ENCODE assay signal across 10 cellular contexts in genomic region chr7:143258830-143259229, GRCh38. TPM values are rescaled to one million over a fixed set of nuclear protein-coding genes. Genes with fewer than 3 reads are reported as not detected.
DNase-seq lines count a peak whose midpoint lies in the region; ATAC-seq, FAIRE-seq and TF ChIP-seq lines count a peak whose summit lies in the region.
"Had no signal": no experiment of that assay in that cellular context is flagged by ENCODE, and none has a peak within 500 bp of the region (broad histone marks: within the 10 kb centered on the region; RNA-seq: fewer than 3 reads in every experiment).

No MANE protein-coding gene starts in this region.

- no peak for TF ChIP-seq CTCF in HCT116 (IDR thresholded peaks at IDR 0.05 in 2 of 3, conservative IDR thresholded peaks at IDR 0.05 in 1 of 3; ENCODE audit: borderline replicate concordance in 1 of 3, insufficient read depth in 1 of 3, low read depth in 2 of 3, low read length in 2 of 3)
- TF ChIP-seq CTCF in PC-9 (conservative IDR thresholded peaks at IDR 0.05), result no peak
- no peak for TF ChIP-seq CTCF in HepG2 (CRISPR knock-in tag; IDR thresholded peaks at IDR 0.05)
- no peak for TF ChIP-seq CTCF in vagina (IDR thresholded peaks at IDR 0.05)

- H3K4me3 ChIP-seq in HCT116 (replicated peaks in 1 of 2; ENCODE audit: low read depth in 1 of 2, low read length in 2 of 2) (no peak overlapping the region), PC-9 (no peak overlapping the region), HepG2 (replicated peaks in 1 of 3; ENCODE audit: insufficient read depth in 1 of 3, low read depth in 2 of 3, low read length in 3 of 3) (no peak overlapping the region), vagina (no peak overlapping the region)

- H3K9me2 ChIP-seq in HCT116 (ENCODE audit: insufficient read depth), result no peaks in the 10 kb centered on the region
- no peaks in the 10 kb centered on the region for H3K9me2 ChIP-seq in PC-9 (ENCODE audit: insufficient read depth)

- H3K79me2 ChIP-seq in HCT116 (ENCODE audit: insufficient read depth, low read length) (peaks cover 5% of the 10 kb centered on the region; the same call in 1 of the 2 replicates), PC-9 (ENCODE audit: low read depth) (peaks cover 9% of the 10 kb centered on the region), HepG2 (ENCODE audit: insufficient read depth, low read length) (peaks cover 4% of the 10 kb centered on the region)

- H3K27ac ChIP-seq in HCT116 (ENCODE audit: low read depth, low read length) (no peak overlapping the region), PC-9 (peak overlapping the region; percentile 77), HepG2 (ENCODE audit: extremely low read length, insufficient read depth, low read length) (no peak overlapping the region), vagina (no peak overlapping the region)

- no peak for TF ChIP-seq POLR2A in HCT116 (IDR thresholded peaks at IDR 0.05; ENCODE audit: borderline replicate concordance, extremely low read depth, insufficient read depth, insufficient read length)
- no peak for TF ChIP-seq POLR2A in HepG2 (IDR thresholded peaks at IDR 0.05; ENCODE audit: insufficient read depth in 1 of 2, low read depth in 2 of 2, low read length in 2 of 2)
- no peak for TF ChIP-seq POLR2A in vagina (IDR thresholded peaks at IDR 0.05)

- CTCF ChIA-PET in HCT116 (lab: Charles Lee) (interaction anchor here (1.0 kb wide), 1 partner anchor 18 kb away, joined by 3 read pairs; no protein-coding TSS in a partner anchor), PC-9 (lab: Charles Lee) (no interaction called here), HepG2 (lab: Yijun Ruan, JAX; ENCODE audit: low intra/inter-chr PET ratio, low total read pairs) (no interaction called here)

- H3K4me2 ChIP-seq in HCT116 (ENCODE audit: low read length), result no peak overlapping the region
- peak overlapping the region; percentile 59; the same call in 1 of the 2 replicates for H3K4me2 ChIP-seq in PC-9
- 0 out of 2 replicates have a peak overlapping the region, but pooled peaks have one; percentile 32 for H3K4me2 ChIP-seq in HepG2 (ENCODE audit: low read depth, low read length)

- H3K4me1 ChIP-seq in HCT116 (ENCODE audit: control insufficient read depth in 1 of 2, insufficient read depth in 2 of 2, low read length in 2 of 2), result peaks cover 9 to 24% of the 10 kb centered on the region in 2 experiments; a peak in 3 of 4 replicates
- peaks cover 40% of the 10 kb centered on the region for H3K4me1 ChIP-seq in PC-9 (replicated peaks; ENCODE audit: insufficient read depth)
- peaks cover 23% of the 10 kb centered on the region for H3K4me1 ChIP-seq in HepG2 (ENCODE audit: insufficient read depth, low read length)
- peaks cover 6% of the 10 kb centered on the region for H3K4me1 ChIP-seq in vagina

- H3F3A ChIP-seq in PC-9 (ENCODE audit: insufficient read depth, low read depth), result peaks cover 25% of the 10 kb centered on the region

- FAIRE-seq in HepG2 (lab: Jason Lieb, UNC), result no peak
- FAIRE-seq: islet of Langerhans had no signal

- H3K9me3 ChIP-seq in HCT116 (ENCODE audit: control insufficient read depth in 1 of 2, insufficient read depth in 1 of 2, low read depth in 1 of 2, low read length in 2 of 2), result no peaks in the 10 kb centered on the region
- H3K9me3 ChIP-seq in PC-9 (ENCODE audit: insufficient read depth, low read depth), result no peaks in the 10 kb centered on the region
- H3K9me3 ChIP-seq in HepG2 (ENCODE audit: low read length), result no peaks in the 10 kb centered on the region
- H3K9me3 ChIP-seq in vagina, result no peaks in the 10 kb centered on the region

- TF ChIP-seq RAD21 in HCT116 (IDR thresholded peaks at IDR 0.05; ENCODE audit: low read depth) (no peak), HepG2 (CRISPR knock-in tag; IDR thresholded peaks at IDR 0.05) (no peak)

- H3K36me3 ChIP-seq in HCT116 (ENCODE audit: control insufficient read depth in 1 of 2, insufficient read depth in 2 of 2, low read length in 2 of 2) (no peaks in the 10 kb centered on the region), PC-9 (ENCODE audit: low read depth) (no peaks in the 10 kb centered on the region), HepG2 (replicated peaks in 1 of 2; ENCODE audit: control insufficient read depth in 1 of 2, insufficient read depth in 2 of 2, low read length in 2 of 2) (no peaks in the 10 kb centered on the region), vagina (no peaks in the 10 kb centered on the region)

- POLR2A ChIA-PET in HCT116 (lab: Charles Lee), result no interaction called here
- POLR2A ChIA-PET in PC-9 (lab: Charles Lee; ENCODE audit: unreplicated experiment), result interaction anchor here (0.6 to 0.7 kb wide), 3 partner anchors 11 to 27 kb away, joined by 4 to 5 read pairs (median 4); no protein-coding TSS in a partner anchor
- POLR2A ChIA-PET in HepG2 (lab: Yijun Ruan, JAX), result no interaction called here

- DNase-seq in HCT116 (ENCODE audit: low read depth, low spot score) (no peak), PC-9 (no peak), HepG2 (ENCODE audit: low spot score) (no peak), NCI-H2196 (lab: John Stamatoyannopoulos, UW; ENCODE audit: unreplicated experiment) (no peak), vagina (ENCODE audit: extremely low spot score in 2 of 2) (no peak), cerebellum (ENCODE audit: low spot score) (no peak)
- DNase-seq: NCI-H2227 treated with DMSO at 0.1 percent for 48 hours had no signal

- TF ChIP-seq EP300 in HepG2 (IDR thresholded peaks at IDR 0.05; ENCODE audit: low read depth in 2 of 2, low read length in 2 of 2) (no peak), HepG2 (CRISPR knock-in tag; IDR thresholded peaks at IDR 0.05; ENCODE audit: borderline replicate concordance) (no peak)

- no TSS peak for BruUV-seq in HCT116 (replicated peaks; lab: Mats Ljungman, UMichigan)
- no TSS peak for BruUV-seq in PC-9 (replicated peaks; lab: Mats Ljungman, UMichigan)
- BruUV-seq in HepG2 (replicated peaks; lab: Mats Ljungman, UMichigan), result no TSS peak

- WGBS in HepG2 (ENCODE audit: low lambda C conversion rate), result 2% methylated on average over 2 of the region's 2 CpGs

- H3K27me3 ChIP-seq in HCT116 (ENCODE audit: insufficient read depth, low read length), result no peaks in the 10 kb centered on the region
- H3K27me3 ChIP-seq in PC-9 (ENCODE audit: insufficient read depth, low read depth), result no peaks in the 10 kb centered on the region
- H3K27me3 ChIP-seq in HepG2 (ENCODE audit: control insufficient read depth in 1 of 2, insufficient read depth in 2 of 2, low read length in 2 of 2), result no peaks in the 10 kb centered on the region; a peak in 1 of 5 replicates
- no peaks in the 10 kb centered on the region for H3K27me3 ChIP-seq in vagina

- intact Hi-C loops in HCT116 (cut with micrococcal nuclease), result loop anchor here (5.0 kb wide), 1 partner anchor 148 kb away; the partner anchor contains the start of gene EPHA1
- intact Hi-C loops in PC-9 (cut with micrococcal nuclease; ENCODE audit: unreplicated experiment), result loop anchor here (1.0 kb wide), 1 partner anchor 10 kb away; no protein-coding TSS in a partner anchor
- intact Hi-C loops in HepG2 (cut with micrococcal nuclease; ENCODE audit: unreplicated experiment), result no loop called here
- intact Hi-C loops in vagina (cut with DNase I), result no loop called here

- in situ Hi-C loops in HepG2 (cut with HindIII; ENCODE audit: extremely low pct_ligation_motif_present, low pct_unique_long_range_greater_than_20kb), result no loop called here

- H2AFZ ChIP-seq in HCT116 (ENCODE audit: low read depth, low read length, poor library complexity, severe bottlenecking), result peak overlapping the region; percentile 51
- peak overlapping the region; percentile 32; the same call in 1 of the 2 replicates for H2AFZ ChIP-seq in PC-9
- H2AFZ ChIP-seq in HepG2 (ENCODE audit: low read length), result peak overlapping the region; percentile 11

- H3K9ac ChIP-seq in HCT116 (ENCODE audit: low read length), result no peak overlapping the region
- H3K9ac ChIP-seq in HepG2 (ENCODE audit: insufficient read depth, low read depth, low read length), result no peak overlapping the region

- no peaks in the 10 kb centered on the region for H4K20me1 ChIP-seq in HCT116 (ENCODE audit: insufficient read depth)
- H4K20me1 ChIP-seq in PC-9 (ENCODE audit: insufficient read depth), result no peaks in the 10 kb centered on the region
- no peaks in the 10 kb centered on the region for H4K20me1 ChIP-seq in HepG2 (ENCODE audit: insufficient read depth, low read length)

- RAD21 ChIA-PET in HCT116 (lab: Charles Lee; ENCODE audit: low non-redundant PET in 1 of 2, low total read pairs in 2 of 2, uncharacterized antibody in 2 of 2, unreplicated experiment in 2 of 2), result no interaction called here

- ATAC-seq in GM18858 (IDR thresholded peaks at IDR 0.05; ENCODE audit: unreplicated experiment) (peak; percentile 34), HCT116 (no peak), HepG2 (no peak), GM19397 (IDR thresholded peaks at IDR 0.05; ENCODE audit: unreplicated experiment) (no peak)

RNA-seq across cellular contexts. Expression of gene GSTK1, which starts 4.4 kb away (rescaled TPM):
- total RNA-seq in HCT116 (2021; ENCODE audit: unreplicated experiment), result 83.6 TPM
- polyA plus RNA-seq in HCT116 (2012), result 61.7 and 84.4 TPM in 2 replicates
- 239 and 244 TPM in 2 replicates for total RNA-seq in PC-9 (2021)
- total RNA-seq in HepG2 (2016; rRNA removed; fragmentation: Illumina TruSeq; extraction: Trizol), result 31.5 and 64.6 TPM in 2 replicates
- total RNA-seq in HepG2 (2016; cell fraction: cytosol; rRNA removed; fragmentation: Illumina TruSeq; extraction: Trizol; ENCODE audit: low read depth), result 20.3 and 21.6 TPM in 2 replicates
- 34.2 and 66.6 TPM in 2 replicates for total RNA-seq in HepG2 (2016; cell fraction: insoluble cytoplasmic fraction; rRNA removed; fragmentation: Illumina TruSeq; extraction: Trizol)
- total RNA-seq in HepG2 (2016; cell fraction: membrane; rRNA removed; fragmentation: Illumina TruSeq; extraction: Trizol), result 21.6 and 25.7 TPM in 2 replicates
- total RNA-seq in HepG2 (2016; cell fraction: nucleus; rRNA removed; fragmentation: Illumina TruSeq; extraction: Trizol), result 76.0 and 84.9 TPM in 2 replicates
- 92.1 and 96.2 TPM in 2 replicates for polyA plus RNA-seq in HepG2 (2011; rRNA removed)
- 77.4 and 78.9 TPM in 2 replicates for polyA plus RNA-seq in HepG2 (2011; cell fraction: cytosol; rRNA removed)
- 175 and 195 TPM in 2 replicates for polyA plus RNA-seq in HepG2 (2011; cell fraction: nucleus; rRNA removed)
- 62.6 and 63.0 TPM in 2 replicates for polyA plus RNA-seq in HepG2 (2012)
- polyA plus RNA-seq in HepG2 (2016; cell fraction: cytosol; fragmentation: Illumina TruSeq; extraction: Trizol; ENCODE audit: low read depth), result 23.7 and 26.3 TPM in 2 replicates
- 46.1 and 48.6 TPM in 2 replicates for polyA plus RNA-seq in HepG2 (2016; cell fraction: insoluble cytoplasmic fraction; fragmentation: Illumina TruSeq; extraction: Trizol; ENCODE audit: low read depth)
- 24.7 and 25.7 TPM in 2 replicates for polyA plus RNA-seq in HepG2 (2016; cell fraction: membrane; fragmentation: Illumina TruSeq; extraction: Trizol; ENCODE audit: low read depth)
- polyA plus RNA-seq in HepG2 (2016; cell fraction: nucleus; fragmentation: Illumina TruSeq; extraction: Trizol; ENCODE audit: insufficient read depth, low read depth), result 199 and 221 TPM in 2 replicates
- polyA minus RNA-seq in HepG2 (2011; rRNA and poly(A)+ RNA removed; ENCODE audit: low replicate concordance), result 43.6 and 115 TPM in 2 replicates
- 25.3 TPM in 2 replicates for polyA minus RNA-seq in HepG2 (2011; cell fraction: cytosol; rRNA and poly(A)+ RNA removed)
- 32.3 and 47.2 TPM in 2 replicates for polyA minus RNA-seq in HepG2 (2011; cell fraction: nucleus; rRNA and poly(A)+ RNA removed)
- total RNA-seq in vagina, result 127 TPM
- total RNA-seq in cerebellum, result 27.5 TPM

RNA-seq across cellular contexts. Expression of gene TMEM139, which starts 25.9 kb away (rescaled TPM):
- 9.9 TPM for total RNA-seq in HCT116 (2021; ENCODE audit: unreplicated experiment)
- 4.1 and 5.3 TPM in 2 replicates for polyA plus RNA-seq in HCT116 (2012)
- total RNA-seq in PC-9 (2021), result 89.7 and 131 TPM in 2 replicates
- total RNA-seq in HepG2 (2016; rRNA removed; fragmentation: Illumina TruSeq; extraction: Trizol), result 7.8 and 7.9 TPM in 2 replicates
- 3.6 and 5.1 TPM in 2 replicates for total RNA-seq in HepG2 (2016; cell fraction: cytosol; rRNA removed; fragmentation: Illumina TruSeq; extraction: Trizol; ENCODE audit: low read depth)
- 6.2 and 7.5 TPM in 2 replicates for total RNA-seq in HepG2 (2016; cell fraction: insoluble cytoplasmic fraction; rRNA removed; fragmentation: Illumina TruSeq; extraction: Trizol)
- 5.7 and 6.4 TPM in 2 replicates for total RNA-seq in HepG2 (2016; cell fraction: membrane; rRNA removed; fragmentation: Illumina TruSeq; extraction: Trizol)
- total RNA-seq in HepG2 (2016; cell fraction: nucleus; rRNA removed; fragmentation: Illumina TruSeq; extraction: Trizol), result 7.4 and 8.1 TPM in 2 replicates
- polyA plus RNA-seq in HepG2 (2011; rRNA removed), result 13.8 and 14.0 TPM in 2 replicates
- polyA plus RNA-seq in HepG2 (2011; cell fraction: cytosol; rRNA removed), result 15.4 and 16.1 TPM in 2 replicates
- polyA plus RNA-seq in HepG2 (2011; cell fraction: nucleus; rRNA removed), result 9.9 and 14.3 TPM in 2 replicates
- polyA plus RNA-seq in HepG2 (2012), result 4.0 and 13.4 TPM in 2 replicates
- 2.7 and 4.4 TPM in 2 replicates for polyA plus RNA-seq in HepG2 (2016; cell fraction: cytosol; fragmentation: Illumina TruSeq; extraction: Trizol; ENCODE audit: low read depth)
- 7.7 and 9.4 TPM in 2 replicates for polyA plus RNA-seq in HepG2 (2016; cell fraction: insoluble cytoplasmic fraction; fragmentation: Illumina TruSeq; extraction: Trizol; ENCODE audit: low read depth)
- polyA plus RNA-seq in HepG2 (2016; cell fraction: membrane; fragmentation: Illumina TruSeq; extraction: Trizol; ENCODE audit: low read depth), result 6.6 and 7.0 TPM in 2 replicates
- polyA plus RNA-seq in HepG2 (2016; cell fraction: nucleus; fragmentation: Illumina TruSeq; extraction: Trizol; ENCODE audit: insufficient read depth, low read depth), result 8.5 and 10.4 TPM in 2 replicates
- polyA minus RNA-seq in HepG2 (2011; rRNA and poly(A)+ RNA removed; ENCODE audit: low replicate concordance), result 7.2 and 31.8 TPM in 2 replicates
- polyA minus RNA-seq in HepG2 (2011; cell fraction: cytosol; rRNA and poly(A)+ RNA removed), result 4.9 and 5.5 TPM in 2 replicates
- polyA minus RNA-seq in HepG2 (2011; cell fraction: nucleus; rRNA and poly(A)+ RNA removed), result 6.5 and 9.0 TPM in 2 replicates
- not detected for total RNA-seq in vagina
- total RNA-seq in cerebellum, result 0.64 TPM

RNA-seq across cellular contexts. Expression of gene CASP2, which starts 29.3 kb away (rescaled TPM):
- total RNA-seq in HCT116 (2021; ENCODE audit: unreplicated experiment) (64.1 TPM), PC-9 (2021) (52.7 and 67.2 TPM in 2 replicates), HepG2 (2016; rRNA removed; fragmentation: Illumina TruSeq; extraction: Trizol) (13.7 and 21.2 TPM in 2 replicates), vagina (24.8 TPM), cerebellum (23.5 TPM)
- 21.4 and 22.9 TPM in 2 replicates for polyA plus RNA-seq in HCT116 (2012)
- 2.6 and 5.7 TPM in 2 replicates for total RNA-seq in HepG2 (2016; cell fraction: cytosol; rRNA removed; fragmentation: Illumina TruSeq; extraction: Trizol; ENCODE audit: low read depth)
- 13.6 and 24.5 TPM in 2 replicates for total RNA-seq in HepG2 (2016; cell fraction: insoluble cytoplasmic fraction; rRNA removed; fragmentation: Illumina TruSeq; extraction: Trizol)
- 6.8 and 7.8 TPM in 2 replicates for total RNA-seq in HepG2 (2016; cell fraction: membrane; rRNA removed; fragmentation: Illumina TruSeq; extraction: Trizol)
- total RNA-seq in HepG2 (2016; cell fraction: nucleus; rRNA removed; fragmentation: Illumina TruSeq; extraction: Trizol), result 18.2 and 18.9 TPM in 2 replicates
- 9.0 and 10.2 TPM in 2 replicates for polyA plus RNA-seq in HepG2 (2011; rRNA removed)
- 5.0 and 6.7 TPM in 2 replicates for polyA plus RNA-seq in HepG2 (2011; cell fraction: cytosol; rRNA removed)
- 17.0 and 18.3 TPM in 2 replicates for polyA plus RNA-seq in HepG2 (2011; cell fraction: nucleus; rRNA removed)
- 6.2 and 7.5 TPM in 2 replicates for polyA plus RNA-seq in HepG2 (2012)
- 1.1 and 1.3 TPM in 2 replicates for polyA plus RNA-seq in HepG2 (2016; cell fraction: cytosol; fragmentation: Illumina TruSeq; extraction: Trizol; ENCODE audit: low read depth)
- polyA plus RNA-seq in HepG2 (2016; cell fraction: insoluble cytoplasmic fraction; fragmentation: Illumina TruSeq; extraction: Trizol; ENCODE audit: low read depth), result 15.7 and 18.6 TPM in 2 replicates
- 4.5 and 4.8 TPM in 2 replicates for polyA plus RNA-seq in HepG2 (2016; cell fraction: membrane; fragmentation: Illumina TruSeq; extraction: Trizol; ENCODE audit: low read depth)
- 28.4 and 33.3 TPM in 2 replicates for polyA plus RNA-seq in HepG2 (2016; cell fraction: nucleus; fragmentation: Illumina TruSeq; extraction: Trizol; ENCODE audit: insufficient read depth, low read depth)
- 40.0 and 127 TPM in 2 replicates for polyA minus RNA-seq in HepG2 (2011; rRNA and poly(A)+ RNA removed; ENCODE audit: low replicate concordance)
- 9.3 and 18.6 TPM in 2 replicates for polyA minus RNA-seq in HepG2 (2011; cell fraction: cytosol; rRNA and poly(A)+ RNA removed)
- 23.6 and 23.9 TPM in 2 replicates for polyA minus RNA-seq in HepG2 (2011; cell fraction: nucleus; rRNA and poly(A)+ RNA removed)

RNA-seq across cellular contexts. Expression of gene TAS2R40, which starts 37.0 kb away (rescaled TPM):
- not detected for total RNA-seq in HCT116 (2021; ENCODE audit: unreplicated experiment)
- not detected in 2 replicates for polyA plus RNA-seq in HCT116 (2012)
- not detected in 2 replicates for total RNA-seq in PC-9 (2021)
- total RNA-seq in HepG2 (2016; rRNA removed; fragmentation: Illumina TruSeq; extraction: Trizol), result not detected in 2 replicates
- not detected in 2 replicates for total RNA-seq in HepG2 (2016; cell fraction: cytosol; rRNA removed; fragmentation: Illumina TruSeq; extraction: Trizol; ENCODE audit: low read depth)
- total RNA-seq in HepG2 (2016; cell fraction: insoluble cytoplasmic fraction; rRNA removed; fragmentation: Illumina TruSeq; extraction: Trizol), result not detected in 2 replicates
- not detected in 2 replicates for total RNA-seq in HepG2 (2016; cell fraction: membrane; rRNA removed; fragmentation: Illumina TruSeq; extraction: Trizol)
- total RNA-seq in HepG2 (2016; cell fraction: nucleus; rRNA removed; fragmentation: Illumina TruSeq; extraction: Trizol), result not detected in 2 replicates
- not detected in 2 replicates for polyA plus RNA-seq in HepG2 (2011; rRNA removed)
- not detected in 2 replicates for polyA plus RNA-seq in HepG2 (2011; cell fraction: cytosol; rRNA removed)
- not detected in 2 replicates for polyA plus RNA-seq in HepG2 (2011; cell fraction: nucleus; rRNA removed)
- not detected in 2 replicates for polyA plus RNA-seq in HepG2 (2012)
- polyA plus RNA-seq in HepG2 (2016; cell fraction: cytosol; fragmentation: Illumina TruSeq; extraction: Trizol; ENCODE audit: low read depth), result not detected in 2 replicates
- not detected in 2 replicates for polyA plus RNA-seq in HepG2 (2016; cell fraction: insoluble cytoplasmic fraction; fragmentation: Illumina TruSeq; extraction: Trizol; ENCODE audit: low read depth)
- polyA plus RNA-seq in HepG2 (2016; cell fraction: membrane; fragmentation: Illumina TruSeq; extraction: Trizol; ENCODE audit: low read depth), result not detected in 2 replicates
- not detected in 2 replicates for polyA plus RNA-seq in HepG2 (2016; cell fraction: nucleus; fragmentation: Illumina TruSeq; extraction: Trizol; ENCODE audit: insufficient read depth, low read depth)
- polyA minus RNA-seq in HepG2 (2011; rRNA and poly(A)+ RNA removed; ENCODE audit: low replicate concordance), result not detected in 2 replicates
- not detected in 2 replicates for polyA minus RNA-seq in HepG2 (2011; cell fraction: cytosol; rRNA and poly(A)+ RNA removed)
- polyA minus RNA-seq in HepG2 (2011; cell fraction: nucleus; rRNA and poly(A)+ RNA removed), result not detected in 2 replicates
- total RNA-seq in vagina, result not detected
- total RNA-seq in cerebellum, result not detected

RNA-seq across cellular contexts. Expression of gene CLCN1, which starts 57.1 kb away (rescaled TPM):
- total RNA-seq in HCT116 (2021; ENCODE audit: unreplicated experiment) (0.47 TPM), PC-9 (2021) (0.15 TPM in 1 of 2 replicates, not detected in the other), HepG2 (2016; rRNA removed; fragmentation: Illumina TruSeq; extraction: Trizol) (not detected in 2 replicates), vagina (not detected), cerebellum (not detected)
- polyA plus RNA-seq in HCT116 (2012), result 0.56 and 0.94 TPM in 2 replicates
- not detected in 2 replicates for total RNA-seq in HepG2 (2016; cell fraction: cytosol; rRNA removed; fragmentation: Illumina TruSeq; extraction: Trizol; ENCODE audit: low read depth)
- not detected in 2 replicates for total RNA-seq in HepG2 (2016; cell fraction: insoluble cytoplasmic fraction; rRNA removed; fragmentation: Illumina TruSeq; extraction: Trizol)
- total RNA-seq in HepG2 (2016; cell fraction: membrane; rRNA removed; fragmentation: Illumina TruSeq; extraction: Trizol), result not detected in 2 replicates
- total RNA-seq in HepG2 (2016; cell fraction: nucleus; rRNA removed; fragmentation: Illumina TruSeq; extraction: Trizol), result not detected in 2 replicates
- polyA plus RNA-seq in HepG2 (2011; rRNA removed), result 0.01 TPM in 1 of 2 replicates, not detected in the other
- not detected in 2 replicates for polyA plus RNA-seq in HepG2 (2011; cell fraction: cytosol; rRNA removed)
- not detected in 2 replicates for polyA plus RNA-seq in HepG2 (2011; cell fraction: nucleus; rRNA removed)
- polyA plus RNA-seq in HepG2 (2012), result not detected in 2 replicates
- polyA plus RNA-seq in HepG2 (2016; cell fraction: cytosol; fragmentation: Illumina TruSeq; extraction: Trizol; ENCODE audit: low read depth), result not detected in 2 replicates
- polyA plus RNA-seq in HepG2 (2016; cell fraction: insoluble cytoplasmic fraction; fragmentation: Illumina TruSeq; extraction: Trizol; ENCODE audit: low read depth), result not detected in 2 replicates
- polyA plus RNA-seq in HepG2 (2016; cell fraction: membrane; fragmentation: Illumina TruSeq; extraction: Trizol; ENCODE audit: low read depth), result not detected in 2 replicates
- not detected in 2 replicates for polyA plus RNA-seq in HepG2 (2016; cell fraction: nucleus; fragmentation: Illumina TruSeq; extraction: Trizol; ENCODE audit: insufficient read depth, low read depth)
- polyA minus RNA-seq in HepG2 (2011; rRNA and poly(A)+ RNA removed; ENCODE audit: low replicate concordance), result 0.07 TPM in 1 of 2 replicates, not detected in the other
- polyA minus RNA-seq in HepG2 (2011; cell fraction: cytosol; rRNA and poly(A)+ RNA removed), result not detected in 2 replicates
- polyA minus RNA-seq in HepG2 (2011; cell fraction: nucleus; rRNA and poly(A)+ RNA removed), result not detected in 2 replicates

Comparison
In these comparisons a context has a peak if more than half of its experiments do, and no peak if none do; other contexts are left out.
1. intact Hi-C loops: an anchor here in HCT116 (5.0 kb wide) and PC-9 (1.0 kb wide); none called in HepG2 and vagina.